Comparison of ENCODE assay signal across 1 cellular context in the genomic region with DNA sequence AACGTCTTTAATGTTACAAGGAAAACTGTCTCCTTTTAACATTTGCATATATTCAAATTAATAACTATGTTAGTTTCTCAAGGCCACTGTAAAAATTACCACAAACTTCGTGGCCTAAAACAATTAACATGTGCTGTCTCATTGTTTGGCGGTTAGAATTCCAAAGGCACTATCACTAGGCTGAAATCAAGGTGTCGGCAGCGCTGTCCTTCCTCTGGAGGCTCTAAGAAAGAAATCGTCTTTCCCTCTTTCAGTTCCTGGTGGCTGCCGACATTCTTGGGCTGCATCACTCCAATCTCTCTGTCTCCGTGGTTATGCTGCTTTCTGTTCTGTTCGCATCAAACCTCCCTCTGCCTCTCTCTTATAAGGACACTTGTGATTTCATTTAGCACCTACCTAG.
TF ChIP-seq lines count a peak whose summit lies in the region.

No MANE protein-coding gene starts in this region.

TF ChIP-seq in IMR-90, 13 proteins besides CTCF, POLR2A, EP300 and RAD21 (continued from another document):
- TF ChIP-seq, protein P1, sequence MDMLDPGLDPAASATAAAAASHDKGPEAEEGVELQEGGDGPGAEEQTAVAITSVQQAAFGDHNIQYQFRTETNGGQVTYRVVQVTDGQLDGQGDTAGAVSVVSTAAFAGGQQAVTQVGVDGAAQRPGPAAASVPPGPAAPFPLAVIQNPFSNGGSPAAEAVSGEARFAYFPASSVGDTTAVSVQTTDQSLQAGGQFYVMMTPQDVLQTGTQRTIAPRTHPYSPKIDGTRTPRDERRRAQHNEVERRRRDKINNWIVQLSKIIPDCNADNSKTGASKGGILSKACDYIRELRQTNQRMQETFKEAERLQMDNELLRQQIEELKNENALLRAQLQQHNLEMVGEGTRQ (IDR thresholded peaks at IDR 0.05; ENCODE audit: low read depth, low read length) = no peak
- TF ChIP-seq MAZ (IDR thresholded peaks at IDR 0.05; ENCODE audit: borderline replicate concordance, low read depth, low read length) (no peak), CHD1 (IDR thresholded peaks at IDR 0.05; ENCODE audit: low read depth, low read length) (no peak)
- TF ChIP-seq, protein P2, sequence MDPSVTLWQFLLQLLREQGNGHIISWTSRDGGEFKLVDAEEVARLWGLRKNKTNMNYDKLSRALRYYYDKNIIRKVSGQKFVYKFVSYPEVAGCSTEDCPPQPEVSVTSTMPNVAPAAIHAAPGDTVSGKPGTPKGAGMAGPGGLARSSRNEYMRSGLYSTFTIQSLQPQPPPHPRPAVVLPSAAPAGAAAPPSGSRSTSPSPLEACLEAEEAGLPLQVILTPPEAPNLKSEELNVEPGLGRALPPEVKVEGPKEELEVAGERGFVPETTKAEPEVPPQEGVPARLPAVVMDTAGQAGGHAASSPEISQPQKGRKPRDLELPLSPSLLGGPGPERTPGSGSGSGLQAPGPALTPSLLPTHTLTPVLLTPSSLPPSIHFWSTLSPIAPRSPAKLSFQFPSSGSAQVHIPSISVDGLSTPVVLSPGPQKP (IDR thresholded peaks at IDR 0.05; ENCODE audit: borderline replicate concordance, low read depth, low read length) = no peak
